Comparison of ENCODE assay signal across 11 cellular contexts in the genomic region with DNA sequence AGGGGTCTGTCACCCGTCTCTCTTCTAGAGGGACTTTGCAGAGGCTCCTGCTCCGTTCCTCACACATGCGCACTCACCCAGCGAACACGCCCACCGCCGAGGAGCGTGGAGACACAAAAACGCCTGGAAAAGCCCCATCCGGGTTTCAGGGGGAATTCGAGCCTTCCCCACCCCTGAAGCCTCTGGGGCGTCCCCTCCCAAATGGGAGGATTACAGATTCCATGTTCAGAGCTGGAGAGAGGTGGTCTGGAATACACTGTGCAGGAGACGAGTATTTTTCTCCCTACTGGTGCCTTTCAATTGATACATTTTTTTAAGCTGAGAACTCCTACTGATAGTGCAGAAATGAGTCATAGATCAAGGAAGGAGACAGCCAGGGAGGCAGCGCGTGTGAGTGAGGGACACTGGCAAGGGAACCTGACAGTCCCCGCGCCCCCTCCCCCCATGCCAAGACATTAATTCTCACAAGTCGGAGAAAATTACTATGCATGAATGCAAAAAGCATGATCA. TPM values are rescaled to one million over a fixed set of nuclear protein-coding genes. Genes with fewer than 3 reads are reported as not detected.
DNase-seq lines count a peak whose midpoint lies in the region; ATAC-seq and TF ChIP-seq lines count a peak whose summit lies in the region.
"Had no signal": no experiment of that assay in that cellular context is flagged by ENCODE, and none has a peak within 500 bp of the region (broad histone marks: within the 10 kb centered on the region; RNA-seq: fewer than 3 reads in every experiment).

No MANE protein-coding gene starts in this region.

- peaks cover 42% of the 10 kb centered on the region for H3K36me3 Mint-ChIP-seq in CD4-positive, CD25-positive, alpha-beta regulatory T cell

- peaks cover 22 to 97% (median 82%) of the 10 kb centered on the region in 4 donors for H3K4me1 Mint-ChIP-seq in CD4-positive, CD25-positive, alpha-beta regulatory T cell
- H3K4me1 Mint-ChIP-seq: B cell had no signal

- H3K4me3 Mint-ChIP-seq in CD4-positive, CD25-positive, alpha-beta regulatory T cell: peak overlapping the region; percentile 88 to 96 (median 90)
- H3K4me3 Mint-ChIP-seq: B cell had no signal

- peak; percentile 12 to 15 for ATAC-seq in CD4-positive, CD25-positive, alpha-beta regulatory T cell (ENCODE audit: low read depth in 2 of 2)
- ATAC-seq in HG03469 (IDR thresholded peaks at IDR 0.05; ENCODE audit: unreplicated experiment) (no peak), right lobe of liver (no peak)

- H3K27ac Mint-ChIP-seq in CD4-positive, CD25-positive, alpha-beta regulatory T cell: peak overlapping the region; percentile 98 to 100 (median 99)
- H3K27ac Mint-ChIP-seq: B cell had no signal

- TF ChIP-seq CTCF in retinal pigment epithelial cell (conservative IDR thresholded peaks at IDR 0.05; ENCODE audit: low read depth, low read length) (no peak), stomach (IDR thresholded peaks at IDR 0.05) (no peak), right lobe of liver (IDR thresholded peaks at IDR 0.05) (no peak)

- peak in 2 of 3 donors; percentile 73 to 83 for DNase-seq in CD4-positive, CD25-positive, alpha-beta regulatory T cell
- peak; percentile 83 to 86 for DNase-seq in activated CD4-positive, alpha-beta T cell treated with anti-CD3 and anti-CD28 coated beads, Interleukin-2, amount 50 U/mL, for 4 hours
- DNase-seq in caudate nucleus (lab: John Stamatoyannopoulos, UW): peak in 38 of 61 donors; percentile 8 to 84 (median 57)
- no peak for DNase-seq in retinal pigment epithelial cell (ENCODE audit: low read depth)
- DNase-seq in stomach: no peak
- DNase-seq in right lobe of liver: no peak
- no peak for DNase-seq in cortex of kidney (lab: John Stamatoyannopoulos, UW)
- DNase-seq: kidney had no signal

- no peak for TF ChIP-seq EP300 in stomach (IDR thresholded peaks at IDR 0.05)

- no peaks in the 10 kb centered on the region for H3K9me3 Mint-ChIP-seq in CD4-positive, CD25-positive, alpha-beta regulatory T cell

- peak overlapping the region; percentile 99 for H3K27ac ChIP-seq in CD4-positive, CD25-positive, alpha-beta regulatory T cell (ENCODE audit: insufficient read depth, low read length, poor library complexity, severe bottlenecking)
- H3K27ac ChIP-seq in caudate nucleus (ENCODE audit: low read depth, low read length) (no peak overlapping the region), stomach (no peak overlapping the region), right lobe of liver (no peak overlapping the region)

- no peaks in the 10 kb centered on the region for H3K9me3 ChIP-seq in CD4-positive, CD25-positive, alpha-beta regulatory T cell (ENCODE audit: control insufficient read depth in 2 of 2, low read length in 2 of 2)
- H3K9me3 ChIP-seq in stomach (peaks cover 0 to 33% (median 29%) of the 10 kb centered on the region in 4 donors), right lobe of liver (no peaks in the 10 kb centered on the region)

- 5 to 12% (median 7%) methylated on average over 18 of the region's 18 CpGs for WGBS in stomach, 5 donors
- 10% methylated on average over 13 of the region's 18 CpGs for WGBS in right lobe of liver (ENCODE audit: insufficient coverage, low coverage, low lambda C conversion rate, missing lambda C conversion rate)

- no peak for TF ChIP-seq POLR2A in stomach (IDR thresholded peaks at IDR 0.05)
- no peak for TF ChIP-seq POLR2A in right lobe of liver (IDR thresholded peaks at IDR 0.05)

- peaks cover 6% of the 10 kb centered on the region for H3K27me3 Mint-ChIP-seq in CD4-positive, CD25-positive, alpha-beta regulatory T cell

- H3K4me3 ChIP-seq in CD4-positive, CD25-positive, alpha-beta regulatory T cell (ENCODE audit: low read depth, low read length): peak overlapping the region; percentile 92
- H3K4me3 ChIP-seq in retinal pigment epithelial cell (ENCODE audit: low read length) (peak overlapping the region; percentile 37), stomach (no peak overlapping the region), right lobe of liver (no peak overlapping the region)

- H3K36me3 ChIP-seq in CD4-positive, CD25-positive, alpha-beta regulatory T cell (ENCODE audit: control insufficient read depth, insufficient read depth, low read length): peaks cover 18% of the 10 kb centered on the region
- H3K36me3 ChIP-seq in stomach (no peaks in the 10 kb centered on the region), right lobe of liver (no peaks in the 10 kb centered on the region)

- peaks cover 100% of the 10 kb centered on the region for H3K4me1 ChIP-seq in CD4-positive, CD25-positive, alpha-beta regulatory T cell (ENCODE audit: control insufficient read depth, insufficient read depth, low read length, poor library complexity, severe bottlenecking)
- H3K4me1 ChIP-seq in stomach (peaks cover 0 to 18% (median 16%) of the 10 kb centered on the region in 4 donors), right lobe of liver (no peaks in the 10 kb centered on the region)

- H3K27me3 ChIP-seq in CD4-positive, CD25-positive, alpha-beta regulatory T cell (ENCODE audit: control insufficient read depth, insufficient read depth, low read length): no peaks in the 10 kb centered on the region
- peaks cover 0 to 72% (median 19%) of the 10 kb centered on the region in 3 donors for H3K27me3 ChIP-seq in stomach
- no peaks in the 10 kb centered on the region for H3K27me3 ChIP-seq in right lobe of liver

- intact Hi-C loops in stomach (cut with DNase I; ENCODE audit: low total_unique reads): no loop called here
- intact Hi-C loops in right lobe of liver (cut with DNase I): no loop called here

RNA-seq across cellular contexts. Expression of a gene that starts 37.0 kb away (rescaled TPM):
- total RNA-seq in CD4-positive, CD25-positive, alpha-beta regulatory T cell: 210 TPM
- 1 to 10 TPM; 5.3 to 5.7 (median 5.4) TPM for polyA plus RNA-seq in CD4-positive, CD25-positive, alpha-beta regulatory T cell
- 1 to 10 TPM in 4 of 5 donors, not detected in 1; 1.3 to 9.6 (median 2.0) TPM for total RNA-seq in stomach
- polyA plus RNA-seq in stomach: under 1 TPM; 0.15 to 0.90 (median 0.19) TPM
- total RNA-seq in right lobe of liver: under 1 TPM; 0.04 to 0.61 (median 0.24) TPM
- total RNA-seq: OCI-LY7 had no signal

Comparison
In these comparisons a context has a peak if more than half of its experiments do, and no peak if none do; other contexts are left out.
1. ATAC-seq: peak in CD4-positive, CD25-positive, alpha-beta regulatory T cell (2 of 2); none in HG03469 (single experiment) and right lobe of liver (0 of 4).
2. DNase-seq: peak in CD4-positive, CD25-positive, alpha-beta regulatory T cell (2 of 3), activated CD4-positive, alpha-beta T cell treated with anti-CD3 and anti-CD28 coated beads, Interleukin-2, amount 50 U/mL, for 4 hours (2 of 2) and caudate nucleus (38 of 61); none in retinal pigment epithelial cell (single experiment), stomach (single experiment), right lobe of liver (0 of 3) and cortex of kidney (single experiment).
3. H3K4me3 ChIP-seq: peak in CD4-positive, CD25-positive, alpha-beta regulatory T cell (single experiment) and retinal pigment epithelial cell (single experiment); none in stomach (0 of 4) and right lobe of liver (0 of 3).
4. RNA of a gene that starts 37.0 kb away (total RNA-seq): 210 TPM in CD4-positive, CD25-positive, alpha-beta regulatory T cell (single experiment); 1.3 to 9.6 TPM in stomach and 0.04 to 0.61 TPM in right lobe of liver; every median in the first group is over 10 times any median in the second.